ENCODE assay signal across 23 cellular contexts in the genomic region with DNA sequence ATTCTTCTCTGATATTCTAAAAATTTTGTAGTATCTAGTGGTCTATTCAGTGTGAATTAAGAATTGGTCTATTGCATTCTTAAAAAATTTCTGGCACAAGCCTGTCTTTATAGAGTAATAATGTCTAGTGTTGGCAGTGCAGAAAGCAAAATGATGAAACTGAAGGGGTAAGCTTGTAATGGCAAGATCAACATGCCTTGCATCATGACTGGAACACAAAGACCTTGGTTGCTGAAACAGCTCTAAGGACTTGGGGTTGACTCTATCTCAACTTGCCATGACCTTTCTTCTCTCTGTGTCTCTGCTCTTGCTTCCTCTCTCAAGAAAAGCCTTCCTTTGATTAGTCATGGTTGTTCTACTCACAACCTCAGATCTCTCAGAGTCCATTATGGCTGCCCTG. TPM values are rescaled to one million over a fixed set of nuclear protein-coding genes. Genes with fewer than 3 reads are reported as not detected.
"Had no signal": no experiment of that assay in that cellular context is flagged by ENCODE, and none has a peak within 500 bp of the region (broad histone marks: within the 10 kb centered on the region; RNA-seq: fewer than 3 reads in every experiment).

No MANE protein-coding gene starts in this region.

- H3K4me1 ChIP-seq: colonic mucosa, esophagus squamous epithelium, gastrocnemius medialis, heart right ventricle, left ventricle myocardium inferior, lower lobe of right lung had no signal

- H3K4me3 ChIP-seq: colonic mucosa, esophagus squamous epithelium, gastrocnemius medialis, heart right ventricle, left ventricle myocardium inferior, lower lobe of right lung, mucosa of descending colon had no signal

- DNase-seq: colonic mucosa; cortex of kidney; effector CD8-positive, alpha-beta T cell; effector memory CD8-positive, alpha-beta T cell; endodermal cell; erythroblast; esophagus squamous epithelium; foreskin fibroblast; foreskin melanocyte; gastrocnemius medialis; glutamatergic neuron; head of caudate nucleus; heart right ventricle; hippocampal formation; left cardiac atrium; left ventricle myocardium inferior; lower lobe of right lung; mesenchymal stem cell; mucosa of descending colon; naive B cell; naive thymus-derived CD8-positive, alpha-beta T cell had no signal

- H3K36me3 ChIP-seq: colonic mucosa, esophagus squamous epithelium, gastrocnemius medialis, heart right ventricle, left ventricle myocardium inferior, lower lobe of right lung had no signal

- H3K27ac ChIP-seq: colonic mucosa, epithelial cell of prostate, esophagus squamous epithelium, gastrocnemius medialis, heart right ventricle, left ventricle myocardium inferior, lower lobe of right lung had no signal

- H3K9me3 ChIP-seq: colonic mucosa, esophagus squamous epithelium, gastrocnemius medialis, lower lobe of right lung, mucosa of descending colon had no signal

- ATAC-seq: effector memory CD8-positive, alpha-beta T cell; esophagus mucosa; gastrocnemius medialis; heart right ventricle; left cardiac atrium; lower lobe of right lung; mucosa of descending colon; naive thymus-derived CD8-positive, alpha-beta T cell had no signal

- H3K27me3 ChIP-seq: colonic mucosa, esophagus squamous epithelium, gastrocnemius medialis had no signal

RNA-seq across cellular contexts. Expression of a gene that starts 46.8 kb away (rescaled TPM):
- total RNA-seq: naive thymus-derived CD8-positive, alpha-beta T cell had no signal
- polyA plus RNA-seq: naive thymus-derived CD8-positive, alpha-beta T cell had no signal
